ENCODE assay signal across 1 cellular context in the genomic region with DNA sequence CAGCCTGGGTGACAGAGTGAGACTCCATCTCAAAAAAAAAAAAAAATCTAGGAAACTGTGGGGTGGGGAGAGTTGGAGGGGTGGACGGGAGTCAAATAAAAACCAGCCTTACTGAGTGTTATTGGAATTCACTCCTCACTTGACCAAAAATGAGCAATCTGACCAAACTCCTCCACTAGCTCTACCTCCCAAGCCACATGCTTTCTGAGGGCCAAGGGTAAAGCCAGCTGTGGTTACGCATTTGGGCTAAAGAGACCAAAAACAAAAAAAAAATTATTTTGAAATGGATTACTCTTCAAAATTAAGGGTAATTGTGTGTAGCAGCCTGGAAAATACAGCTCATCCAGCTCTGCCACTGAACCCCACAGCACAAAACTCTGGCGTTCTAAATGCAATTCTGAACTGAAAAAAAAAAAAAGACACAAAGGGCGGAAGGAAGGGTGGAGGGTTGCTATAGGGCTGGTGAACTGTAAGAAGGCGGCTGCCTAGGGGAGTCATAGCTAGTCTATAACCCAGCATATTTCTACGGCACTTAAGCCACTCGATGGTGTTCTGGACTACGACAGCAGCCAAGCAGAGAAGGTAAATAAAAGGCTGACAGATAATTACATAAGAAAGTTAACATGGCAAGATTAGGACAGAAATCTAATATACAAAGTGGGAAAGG.
TF ChIP-seq lines count a peak whose summit lies in the region.

No MANE protein-coding gene starts in this region.

TF ChIP-seq in endothelial cell of umbilical vein, 7 proteins besides CTCF, POLR2A, EP300 and RAD21:
- TF ChIP-seq EZH2 (IDR thresholded peaks at IDR 0.05; ENCODE audit: borderline replicate concordance, low read depth, low read length, severe bottlenecking) (no peak), MYC (IDR thresholded peaks at IDR 0.05; ENCODE audit: low read depth, low read length) (no peak), POLR2AphosphoS5 (IDR thresholded peaks at IDR 0.05; ENCODE audit: insufficient read depth, low read depth, low read length) (peak; percentile 43), JUN (IDR thresholded peaks at IDR 0.05; ENCODE audit: borderline replicate concordance, insufficient read depth, insufficient read length, low read depth) (peak; percentile 32), GATA2 (IDR thresholded peaks at IDR 0.05; ENCODE audit: insufficient read depth, insufficient read length, low read depth, low read length) (no peak), FOS (IDR thresholded peaks at IDR 0.05; ENCODE audit: borderline replicate concordance, insufficient read depth, low read length) (peak; percentile 24)
- TF ChIP-seq, protein P1, sequence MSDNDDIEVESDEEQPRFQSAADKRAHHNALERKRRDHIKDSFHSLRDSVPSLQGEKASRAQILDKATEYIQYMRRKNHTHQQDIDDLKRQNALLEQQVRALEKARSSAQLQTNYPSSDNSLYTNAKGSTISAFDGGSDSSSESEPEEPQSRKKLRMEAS (IDR thresholded peaks at IDR 0.05; ENCODE audit: insufficient read depth, insufficient read length) = no peak
